Comparison of ENCODE assay signal across 13 cellular contexts in the genomic region with DNA sequence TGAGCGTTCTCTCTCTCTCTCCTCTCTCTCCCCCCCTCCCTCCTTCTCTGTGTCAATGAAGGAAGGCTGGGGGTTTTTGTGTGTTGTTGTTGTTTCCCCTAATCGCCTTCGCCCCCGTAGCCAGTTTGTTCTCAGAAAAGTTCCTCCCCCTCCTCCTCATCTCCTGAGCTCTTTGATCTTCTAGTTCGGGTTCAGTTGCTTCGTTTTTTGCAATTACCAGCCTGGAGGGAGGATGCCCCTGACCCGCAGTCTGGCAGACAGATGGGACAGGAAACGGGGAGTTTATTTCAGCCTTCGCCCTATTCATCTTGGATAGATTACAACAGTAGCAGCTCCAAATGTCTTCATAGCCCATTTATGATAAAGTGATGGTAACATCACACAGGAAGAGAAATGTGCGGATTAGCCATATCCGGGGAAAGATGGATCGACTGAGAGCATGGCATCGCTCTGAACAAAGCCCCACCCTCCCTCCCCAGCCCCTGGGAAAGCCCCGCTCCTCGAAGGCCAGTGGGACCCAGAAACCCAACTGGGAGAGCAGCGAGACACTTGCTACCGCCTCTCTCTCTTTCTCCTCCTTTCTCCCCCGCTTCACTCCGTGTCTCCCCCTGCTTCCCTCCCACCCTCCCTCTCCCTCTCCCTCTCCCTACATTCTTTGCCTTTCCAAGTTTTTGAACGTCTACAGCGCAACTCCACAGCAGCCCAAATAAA.
DNase-seq lines count a peak whose midpoint lies in the region; ATAC-seq, FAIRE-seq and TF ChIP-seq lines count a peak whose summit lies in the region.
"Had no signal": no experiment of that assay in that cellular context is flagged by ENCODE, and none has a peak within 500 bp of the region (broad histone marks: within the 10 kb centered on the region; RNA-seq: fewer than 3 reads in every experiment).

No MANE protein-coding gene starts in this region.

- H3K79me2 ChIP-seq in osteoblast (ENCODE audit: insufficient read depth, low read length), result no peaks in the 10 kb centered on the region

- H3K27ac ChIP-seq in A673 (ENCODE audit: low read depth, low read length, poor library complexity, severe bottlenecking) (no peak overlapping the region), esophagus squamous epithelium (peak overlapping the region; percentile 80 to 95 (median 88)), osteoblast (ENCODE audit: low read depth, low read length) (peak overlapping the region; percentile 100)

- 48 to 62% methylated on average over 16 to 21 of the region's 21 CpGs for WGBS in esophagus squamous epithelium, 2 donors

- peak overlapping the region; percentile 64 for H3K4me2 ChIP-seq in osteoblast (ENCODE audit: insufficient read depth, low read length)

- ATAC-seq in GM21737 (IDR thresholded peaks at IDR 0.05; ENCODE audit: unreplicated experiment), result no peak
- ATAC-seq: activated CD8-positive, alpha-beta memory T cell treated with anti-CD3 and anti-CD28 coated beads, Interleukin-2, amount 10 ng/mL, durations not matched to agents 7 days and 5 days had no signal

- no peak for TF ChIP-seq POLR2A in esophagus squamous epithelium (IDR thresholded peaks at IDR 0.05)

- H3K4me1 ChIP-seq in A673 (ENCODE audit: insufficient read depth, low read length, poor library complexity, severe bottlenecking) (peaks cover 23% of the 10 kb centered on the region), esophagus squamous epithelium (peaks cover 13 to 51% (median 33%) of the 10 kb centered on the region in 3 donors), osteoblast (ENCODE audit: insufficient read depth, low read length) (peaks cover 27% of the 10 kb centered on the region)

- no peaks in the 10 kb centered on the region for H4K20me1 ChIP-seq in osteoblast (ENCODE audit: insufficient read depth, low read length)

- H3K4me3 ChIP-seq in A673 (ENCODE audit: low read depth, low read length, poor library complexity, severe bottlenecking) (no peak overlapping the region), esophagus squamous epithelium (peak overlapping the region in 1 of 4 donors; percentile 15), osteoblast (ENCODE audit: insufficient read depth, low read length) (no peak overlapping the region)

- H3K27me3 ChIP-seq in A673 (replicated peaks; ENCODE audit: insufficient read depth, low read depth, low read length, poor library complexity) (no peaks in the 10 kb centered on the region), esophagus squamous epithelium (peaks cover 0 to 68% (median 0%) of the 10 kb centered on the region in 4 donors), osteoblast (ENCODE audit: insufficient read depth, low read length) (no peaks in the 10 kb centered on the region)

- H3K36me3 ChIP-seq in A673 (ENCODE audit: insufficient read depth, low read length, poor library complexity, severe bottlenecking) (no peaks in the 10 kb centered on the region), esophagus squamous epithelium (no peaks in the 10 kb centered on the region), osteoblast (ENCODE audit: insufficient read depth, low read length) (no peaks in the 10 kb centered on the region)

- TF ChIP-seq CTCF in A673 (conservative IDR thresholded peaks at IDR 0.05; ENCODE audit: low read depth, low read length) (no peak), esophagus squamous epithelium (IDR thresholded peaks at IDR 0.05) (no peak), osteoblast (IDR thresholded peaks at IDR 0.05; ENCODE audit: extremely low read depth, low read depth, low read length) (no peak)

- H3K9me3 ChIP-seq in A673 (ENCODE audit: low read depth, low read length, poor library complexity, severe bottlenecking) (no peaks in the 10 kb centered on the region), esophagus squamous epithelium (no peaks in the 10 kb centered on the region), osteoblast (ENCODE audit: low read depth, low read length) (no peaks in the 10 kb centered on the region)

- intact Hi-C loops in A673 (cut with micrococcal nuclease; ENCODE audit: unreplicated experiment), result no loop called here
- intact Hi-C loops in esophagus squamous epithelium (cut with DNase I), result no loop called here

- CTCF ChIA-PET in A673 (lab: Charles Lee), result no interaction called here

- POLR2A ChIA-PET in A673 (lab: Charles Lee; ENCODE audit: low non-redundant PET), result interaction anchor here (0.5 kb wide), 1 partner anchor 140 kb away, joined by 4 read pairs; no protein-coding TSS in a partner anchor

- peak; percentile 21 for DNase-seq in A673 (ENCODE audit: low spot score)
- peak; percentile 62 for DNase-seq in NCI-H226
- no peak for DNase-seq in esophagus squamous epithelium (lab: John Stamatoyannopoulos, UW)
- DNase-seq in osteoblast (ENCODE audit: insufficient read length, low spot score, missing footprints), result peak; percentile 84
- no peak for DNase-seq in GM19239 (ENCODE audit: insufficient read length, low spot score)
- no peak for DNase-seq in NCI-H2171 (lab: John Stamatoyannopoulos, UW)
- DNase-seq in activated CD4-positive, alpha-beta T cell treated with anti-CD3 and anti-CD28 coated beads, Interleukin-2, amount 50 U/mL, for 48 hours, result no peak
- DNase-seq: activated CD8-positive, alpha-beta memory T cell treated with anti-CD3 and anti-CD28 coated beads, Interleukin-2, amount 10 ng/mL, durations not matched to agents 7 days and 5 days; NCI-H1105; NCI-H748 treated with DMSO at 0.1 percent for 48 hours had no signal

- no peak for FAIRE-seq in GM19239 (lab: Jason Lieb, UNC)
- FAIRE-seq: bronchial epithelial cell, G401.6 had no signal

- peak overlapping the region; percentile 55 for H2AFZ ChIP-seq in osteoblast (ENCODE audit: low read length)

- BruUV-seq in A673 (replicated peaks; lab: Mats Ljungman, UMichigan), result no TSS peak

Comparison
In these comparisons a context has a peak if more than half of its experiments do, and no peak if none do; other contexts are left out.
1. DNase-seq: peak in A673 (single experiment), NCI-H226 (single experiment) and osteoblast (single experiment); none in esophagus squamous epithelium (single experiment), GM19239 (single experiment), NCI-H2171 (single experiment) and activated CD4-positive, alpha-beta T cell treated with anti-CD3 and anti-CD28 coated beads, Interleukin-2, amount 50 U/mL, for 48 hours (0 of 2).